ENCODE assay signal across 10 cellular contexts in genomic region chr1:244778356-244778755, GRCh38. TPM values are rescaled to one million over a fixed set of nuclear protein-coding genes. Genes with fewer than 3 reads are reported as not detected.
DNase-seq lines count a peak whose midpoint lies in the region; ATAC-seq and TF ChIP-seq lines count a peak whose summit lies in the region.
"Had no signal": no experiment of that assay in that cellular context is flagged by ENCODE, and none has a peak within 500 bp of the region (broad histone marks: within the 10 kb centered on the region; RNA-seq: fewer than 3 reads in every experiment).

No MANE protein-coding gene starts in this region.

- DNase-seq in GM04503 (ENCODE audit: low read depth) (peak; percentile 34), NOMO-1 treated with dmso at 0.1 percent for 144 hours (lab: John Stamatoyannopoulos, UW; ENCODE audit: unreplicated experiment) (peak; percentile 8), choroid plexus epithelial cell (ENCODE audit: low read depth) (peak; percentile 81), omental fat pad (ENCODE audit: low spot score) (no peak), ureter (ENCODE audit: low spot score) (no peak), superior temporal gyrus (ENCODE audit: extremely low spot score) (no peak)
- DNase-seq in activated CD4-positive, alpha-beta T cell treated with anti-CD3 and anti-CD28 coated beads, Interleukin-2, amount 10 ng/mL, durations not matched to agents 7 days and 5 days = no peak
- DNase-seq: GDM1 had no signal

- TF ChIP-seq CTCF in choroid plexus epithelial cell (conservative IDR thresholded peaks at IDR 0.05; ENCODE audit: low read depth, low read length) (no peak), omental fat pad (IDR thresholded peaks at IDR 0.05) (no peak)

- no peaks in the 10 kb centered on the region for H3K4me1 Mint-ChIP-seq in activated CD4-positive, alpha-beta T cell treated with anti-CD3 and anti-CD28 coated beads, Interleukin-2, amount 10 ng/mL, durations not matched to agents 7 days and 5 days

- POLR2A ChIA-PET in activated CD4-positive, alpha-beta T cell treated with anti-CD3 and anti-CD28 coated beads, Interleukin-2, amount 10 ng/mL, durations not matched to agents 7 days and 5 days (lab: Charles Lee) = interaction anchor here (0.6 kb wide), 1 partner anchor 314 kb away, joined by 3 read pairs; no protein-coding TSS in a partner anchor

- H3K27ac Mint-ChIP-seq in activated CD4-positive, alpha-beta T cell treated with anti-CD3 and anti-CD28 coated beads, Interleukin-2, amount 10 ng/mL, durations not matched to agents 7 days and 5 days = no peak overlapping the region
- H3K27ac Mint-ChIP-seq: activated naive CD4-positive, alpha-beta T cell treated with anti-CD3 and anti-CD28 coated beads, Interleukin-2, amount 50 U/mL, for 24 hours had no signal

- H3K9me3 Mint-ChIP-seq in activated CD4-positive, alpha-beta T cell treated with anti-CD3 and anti-CD28 coated beads, Interleukin-2, amount 10 ng/mL, durations not matched to agents 7 days and 5 days = no peaks in the 10 kb centered on the region
- H3K9me3 Mint-ChIP-seq: activated naive CD4-positive, alpha-beta T cell treated with anti-CD3 and anti-CD28 coated beads, Interleukin-2, amount 50 U/mL, for 24 hours had no signal

- CTCF ChIA-PET in activated CD4-positive, alpha-beta T cell treated with anti-CD3 and anti-CD28 coated beads, Interleukin-2, amount 10 ng/mL, durations not matched to agents 7 days and 5 days (lab: Charles Lee) = interaction anchor here (0.5 kb wide), 1 partner anchor 195 kb away, joined by 3 read pairs; no protein-coding TSS in a partner anchor

- H3K36me3 Mint-ChIP-seq in activated CD4-positive, alpha-beta T cell treated with anti-CD3 and anti-CD28 coated beads, Interleukin-2, amount 10 ng/mL, durations not matched to agents 7 days and 5 days (ENCODE audit: low read depth) = no peaks in the 10 kb centered on the region
- H3K36me3 Mint-ChIP-seq: activated naive CD4-positive, alpha-beta T cell treated with anti-CD3 and anti-CD28 coated beads, Interleukin-2, amount 50 U/mL, for 24 hours had no signal

- no peaks in the 10 kb centered on the region for H3K27me3 Mint-ChIP-seq in activated CD4-positive, alpha-beta T cell treated with anti-CD3 and anti-CD28 coated beads, Interleukin-2, amount 10 ng/mL, durations not matched to agents 7 days and 5 days
- H3K27me3 Mint-ChIP-seq: activated naive CD4-positive, alpha-beta T cell treated with anti-CD3 and anti-CD28 coated beads, Interleukin-2, amount 50 U/mL, for 24 hours had no signal

- H3K4me3 ChIP-seq in choroid plexus epithelial cell (ENCODE audit: low read depth, low read length) = no peak overlapping the region

- ATAC-seq in omental fat pad (ENCODE audit: low FRiP score) (peak; percentile 73), GM18909 (IDR thresholded peaks at IDR 0.05; ENCODE audit: poor library complexity, unreplicated experiment) (no peak)

- no peak overlapping the region for H3K4me3 Mint-ChIP-seq in activated CD4-positive, alpha-beta T cell treated with anti-CD3 and anti-CD28 coated beads, Interleukin-2, amount 10 ng/mL, durations not matched to agents 7 days and 5 days
- H3K4me3 Mint-ChIP-seq: activated naive CD4-positive, alpha-beta T cell treated with anti-CD3 and anti-CD28 coated beads, Interleukin-2, amount 50 U/mL, for 24 hours had no signal

RNA-seq across cellular contexts. Expression of gene COX20, which starts 57.1 kb away (rescaled TPM):
- total RNA-seq in omental fat pad (10 to 100 TPM; 19.4 to 43.2 (median 24.1) TPM), ureter (43.7 TPM)
- 10 to 100 TPM; 29.8 to 32.9 TPM for total RNA-seq in activated CD4-positive, alpha-beta T cell treated with anti-CD3 and anti-CD28 coated beads, Interleukin-2, amount 10 ng/mL, durations not matched to agents 7 days and 5 days

Comparison
In these comparisons a context has a peak if more than half of its experiments do, and no peak if none do; other contexts are left out.
1. DNase-seq: peak in GM04503 (single experiment), NOMO-1 treated with dmso at 0.1 percent for 144 hours (single experiment) and choroid plexus epithelial cell (single experiment); none in omental fat pad (single experiment), ureter (single experiment), superior temporal gyrus (single experiment) and activated CD4-positive, alpha-beta T cell treated with anti-CD3 and anti-CD28 coated beads, Interleukin-2, amount 10 ng/mL, durations not matched to agents 7 days and 5 days (single experiment).